1 cellular context compared by ENCODE assay signal in genomic region chr3:72018339-72018984, GRCh38.
TF ChIP-seq lines count a peak whose summit lies in the region.

No MANE protein-coding gene starts in this region.

TF ChIP-seq in K562, 482 proteins besides CTCF, POLR2A, EP300 and RAD21 (continued from another document and continues in another):
- TF ChIP-seq NKRF (IDR thresholded peaks at IDR 0.05; ENCODE audit: borderline replicate concordance) (no peak), ZBED1 (IDR thresholded peaks at IDR 0.05) (no peak), BRD9 (IDR thresholded peaks at IDR 0.05; ENCODE audit: low read depth, partially characterized antibody) (peak; percentile 50), THRA (IDR thresholded peaks at IDR 0.05) (peak; percentile 99), CBFA2T2 (conservative IDR thresholded peaks at IDR 0.05) (0 out of 2 replicates have a peak, but pooled peaks have one; percentile 11), SP1 (CRISPR knock-in tag; IDR thresholded peaks at IDR 0.05) (0 out of 2 replicates have a peak, but pooled peaks have one; percentile 26), SREBF2 (CRISPR knock-in tag; IDR thresholded peaks at IDR 0.05) (no peak), MLX (CRISPR knock-in tag; conservative IDR thresholded peaks at IDR 0.05) (no peak), BACH1 (tag; IDR thresholded peaks at IDR 0.05) (peak; percentile 99), JUND (IDR thresholded peaks at IDR 0.05; ENCODE audit: borderline replicate concordance, low read depth, low read length) (peak; percentile 75), JUND (tag; IDR thresholded peaks at IDR 0.05; ENCODE audit: borderline replicate concordance, low read depth, low read length) (peak; percentile 39; the same call in 2 of the 3 replicates), MEF2D (tag; conservative IDR thresholded peaks at IDR 0.05; ENCODE audit: low read depth) (0 out of 2 replicates have a peak, but pooled peaks have one; percentile 6), CXXC5 (CRISPR knock-in tag; IDR thresholded peaks at IDR 0.05) (peak; percentile 27; the same call in 1 of the 2 replicates), KDM1A (IDR thresholded peaks at IDR 0.05) (0 out of 4 replicates have a peak, but pooled peaks of 1 of the 2 experiments have one; percentile 10), PML (IDR thresholded peaks at IDR 0.05; ENCODE audit: low read length) (no peak), ZSCAN29 (IDR thresholded peaks at IDR 0.05) (no peak), NFIC (IDR thresholded peaks at IDR 0.05) (peak; percentile 34; the same call in 1 of the 2 replicates), CREM (IDR thresholded peaks at IDR 0.05; ENCODE audit: low read depth) (peak; percentile 12; the same call in 1 of the 2 replicates), ZC3H4 (CRISPR knock-in tag; IDR thresholded peaks at IDR 0.05; ENCODE audit: borderline replicate concordance) (no peak), ZBTB11 (CRISPR knock-in tag; IDR thresholded peaks at IDR 0.05) (0 out of 6 replicates have a peak, but pooled peaks of 1 of the 3 experiments have one; percentile 24), ZNF3 (CRISPR knock-in tag; IDR thresholded peaks at IDR 0.05) (no peak), HDAC2 (IDR thresholded peaks at IDR 0.05) (0 out of 2 replicates have a peak, but pooled peaks have one; percentile 18), NCOA1 (IDR thresholded peaks at IDR 0.05; ENCODE audit: low read depth) (peak; percentile 91), FOXK1 (CRISPR knock-in tag; IDR thresholded peaks at IDR 0.05; ENCODE audit: borderline replicate concordance) (no peak), FOSL1 (tag; conservative IDR thresholded peaks at IDR 0.05) (peak; percentile 75), C11orf30 (IDR thresholded peaks at IDR 0.05; ENCODE audit: low read depth) (peak; percentile 98), CC2D1A (IDR thresholded peaks at IDR 0.05) (0 out of 2 replicates have a peak, but pooled peaks have one; percentile 21), ATF3 (IDR thresholded peaks at IDR 0.05) (peak; percentile 74), ATF3 (CRISPR knock-in tag; conservative IDR thresholded peaks at IDR 0.05) (no peak), FOXJ2 (tag; IDR thresholded peaks at IDR 0.05) (0 out of 2 replicates have a peak, but pooled peaks have one; percentile 31), ADNP (tag; IDR thresholded peaks at IDR 0.05) (no peak), FOXM1 (IDR thresholded peaks at IDR 0.05; ENCODE audit: low read depth) (0 out of 2 replicates have a peak, but pooled peaks have one; percentile 34), FOXM1 (CRISPR knock-in tag; IDR thresholded peaks at IDR 0.05; ENCODE audit: low read depth) (no peak), ZNF175 (CRISPR knock-in tag; IDR thresholded peaks at IDR 0.05; ENCODE audit: low read depth) (0 out of 2 replicates have a peak, but pooled peaks have one; percentile 15), ZNF407 (IDR thresholded peaks at IDR 0.05; ENCODE audit: low read depth) (no peak), HLTF (IDR thresholded peaks at IDR 0.05) (no peak), NR2C1 (IDR thresholded peaks at IDR 0.05) (no peak), NR2C1 (tag; IDR thresholded peaks at IDR 0.05) (peak; percentile 5; the same call in 1 of the 2 replicates), POLR2G (IDR thresholded peaks at IDR 0.05; ENCODE audit: low read depth, low read length) (no peak), ARID1B (IDR thresholded peaks at IDR 0.05) (peak; percentile 77), MAFG (tag; conservative IDR thresholded peaks at IDR 0.05) (peak; percentile 99), CHD4 (IDR thresholded peaks at IDR 0.05; ENCODE audit: insufficient read depth, insufficient replicate concordance, low read depth, low read length, poor library complexity, severe bottlenecking) (no peak), DPF2 (IDR thresholded peaks at IDR 0.05) (peak; percentile 75), IRF9 (tag; IDR thresholded peaks at IDR 0.05) (no peak), MAFF (IDR thresholded peaks at IDR 0.05; ENCODE audit: low read length) (peak; percentile 97), CBX1 (IDR thresholded peaks at IDR 0.05; ENCODE audit: low read depth) (no peak), SMARCC2 (IDR thresholded peaks at IDR 0.05; ENCODE audit: low read depth) (peak; percentile 26; the same call in 1 of the 2 replicates), PKNOX1 (IDR thresholded peaks at IDR 0.05) (peak; percentile 77), ZNF316 (IDR thresholded peaks at IDR 0.05) (peak; percentile 99)
